ENCODE assay signal across 27 cellular contexts in genomic region chr16:17196526-17196925, GRCh38.
"Had no signal": no experiment of that assay in that cellular context is flagged by ENCODE, and none has a peak within 500 bp of the region (broad histone marks: within the 10 kb centered on the region; RNA-seq: fewer than 3 reads in every experiment).

No MANE protein-coding gene starts in this region.

- H3K27ac ChIP-seq: colonic mucosa, epithelial cell of prostate, esophagus squamous epithelium, gastrocnemius medialis, heart right ventricle, left lung, lower lobe of right lung had no signal

- H3K36me3 ChIP-seq: gastrocnemius medialis had no signal

- H3K9me3 ChIP-seq: colonic mucosa, esophagus squamous epithelium, gastrocnemius medialis, heart right ventricle, left lung, lower lobe of right lung, mucosa of descending colon had no signal

- H3K4me3 Mint-ChIP-seq: dendritic cell treated with granulocyte-macrophage colony-stimulating factor and Interleukin-4, amounts not matched to agents 40 ng/mL and 50 ng/mL, for 4 days; effector memory CD8-positive, alpha-beta T cell; endodermal cell; mesothelial cell of epicardium had no signal

- ATAC-seq: effector memory CD8-positive, alpha-beta T cell; esophagus mucosa; gastrocnemius medialis; heart right ventricle; left cardiac atrium; left lung; left ventricle myocardium superior; lower lobe of right lung; mucosa of descending colon had no signal

- H3K4me3 ChIP-seq: colonic mucosa, esophagus squamous epithelium, gastrocnemius medialis, heart right ventricle, left lung, lower lobe of right lung, mucosa of descending colon had no signal

- H3K9me3 Mint-ChIP-seq: dendritic cell treated with granulocyte-macrophage colony-stimulating factor and Interleukin-4, amounts not matched to agents 40 ng/mL and 50 ng/mL, for 4 days; effector memory CD8-positive, alpha-beta T cell; endodermal cell; mesothelial cell of epicardium had no signal

- DNase-seq: colonic mucosa; cortex of kidney; effector CD8-positive, alpha-beta T cell; effector memory CD8-positive, alpha-beta T cell; endodermal cell; erythroblast; esophagus squamous epithelium; foreskin fibroblast; foreskin melanocyte; gastrocnemius medialis; glutamatergic neuron; head of caudate nucleus; heart right ventricle; hippocampal formation; left cardiac atrium; left lung; left ventricle myocardium superior; lower lobe of right lung; mesenchymal stem cell; mucosa of descending colon had no signal

- H3K4me1 ChIP-seq: colonic mucosa, esophagus squamous epithelium, gastrocnemius medialis, heart right ventricle, left lung, lower lobe of right lung had no signal

- H3K27me3 Mint-ChIP-seq: dendritic cell treated with granulocyte-macrophage colony-stimulating factor and Interleukin-4, amounts not matched to agents 40 ng/mL and 50 ng/mL, for 4 days; effector memory CD8-positive, alpha-beta T cell had no signal

- H3K4me1 Mint-ChIP-seq: endodermal cell, mesothelial cell of epicardium had no signal

- H3K27ac Mint-ChIP-seq: dendritic cell treated with granulocyte-macrophage colony-stimulating factor and Interleukin-4, amounts not matched to agents 40 ng/mL and 50 ng/mL, for 4 days; endodermal cell; mesothelial cell of epicardium had no signal

- FAIRE-seq: endometrium, islet of Langerhans, keratinocyte had no signal

- H3K27me3 ChIP-seq: colonic mucosa, esophagus squamous epithelium, gastrocnemius medialis, heart right ventricle, left lung had no signal
